In the genomic region with DNA sequence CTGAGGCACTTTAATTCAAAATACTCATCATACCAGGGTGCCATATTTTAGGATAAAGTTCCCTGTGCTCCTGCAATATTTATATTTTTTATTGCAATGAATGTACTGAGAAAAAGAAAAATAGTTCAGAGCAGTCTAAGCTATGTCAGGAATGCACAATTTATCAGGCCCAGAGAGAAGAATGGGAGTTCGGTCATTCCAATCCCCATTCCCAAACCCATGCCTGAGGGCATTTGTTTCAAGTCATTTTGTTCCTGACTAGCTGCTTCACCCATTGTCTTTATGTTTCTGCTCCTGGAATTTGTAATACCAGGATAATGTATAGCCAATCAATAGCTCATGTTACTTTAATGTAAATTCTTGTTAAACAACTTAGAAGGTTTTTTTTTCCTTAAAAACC, we compare ENCODE assay signal across 18 cellular contexts. TPM values are rescaled to one million over a fixed set of nuclear protein-coding genes. Genes with fewer than 3 reads are reported as not detected.
A peak's percentile ranks its signal among the peaks of the same experiment; 100 is the strongest.
DNase-seq lines count a peak whose midpoint lies in the region; ATAC-seq and TF ChIP-seq lines count a peak whose summit lies in the region.
"Had no signal": no experiment of that assay in that cellular context is flagged by ENCODE, and none has a peak within 500 bp of the region (broad histone marks: within the 10 kb centered on the region; RNA-seq: fewer than 3 reads in every experiment).

No MANE protein-coding gene starts in this region.

- H3K4me3 ChIP-seq in HAP-1 (no peak overlapping the region), neural progenitor cell (no peak overlapping the region)

- H3F3A ChIP-seq in neural progenitor cell (ENCODE audit: low read depth): no peaks in the 10 kb centered on the region

- no peak overlapping the region for H3K4me2 ChIP-seq in neural progenitor cell

- no peak overlapping the region for H3K4me3 Mint-ChIP-seq in neural progenitor cell
- H3K4me3 Mint-ChIP-seq: CD14-positive monocyte, IgD-negative memory B cell had no signal

- peaks cover 6% of the 10 kb centered on the region; the same call in 1 of the 2 replicates for H3K9me3 ChIP-seq in HAP-1
- H3K9me3 ChIP-seq in neural progenitor cell (ENCODE audit: low read depth): peaks cover 8% of the 10 kb centered on the region

- peaks cover 2% of the 10 kb centered on the region for H3K27me3 Mint-ChIP-seq in neural progenitor cell (ENCODE audit: insufficient read depth, low read depth)
- H3K27me3 Mint-ChIP-seq: IgD-negative memory B cell had no signal

- no peaks in the 10 kb centered on the region for H4K20me1 ChIP-seq in neural progenitor cell (ENCODE audit: low read depth)

- H3K36me3 Mint-ChIP-seq in neural progenitor cell: no peaks in the 10 kb centered on the region
- H3K36me3 Mint-ChIP-seq: CD14-positive monocyte had no signal

- H3K27ac ChIP-seq in neural progenitor cell: no peak overlapping the region
- H3K27ac ChIP-seq: RWPE1 had no signal

- no peak overlapping the region for H3K9ac ChIP-seq in neural progenitor cell

- H2AFZ ChIP-seq in neural progenitor cell (replicated peaks): no peak overlapping the region

- ATAC-seq in GM21619 (IDR thresholded peaks at IDR 0.05; ENCODE audit: unreplicated experiment): no peak

- H3K27ac Mint-ChIP-seq in neural progenitor cell: no peak overlapping the region
- H3K27ac Mint-ChIP-seq: CD14-positive monocyte, IgD-negative memory B cell had no signal

- DNase-seq in AG20443 (ENCODE audit: low spot score): peak; percentile 48
- peak; percentile 71 to 84 for DNase-seq in HAP-1 (ENCODE audit: low spot score in 2 of 2)
- peak; percentile 31 for DNase-seq in astrocyte of the hippocampus (ENCODE audit: low read depth, low spot score)
- peak; percentile 68 for DNase-seq in islet precursor cell
- no peak for DNase-seq in stimulated activated CD4-positive, alpha-beta T cell treated with anti-CD3 and anti-CD28 coated beads, Interleukin-4, amount 100 ng/mL, for 4 hours
- no peak for DNase-seq in stimulated activated CD4-positive, alpha-beta T cell treated with anti-CD3 and anti-CD28 coated beads, Interleukin-12 subunit alpha, Interleukin-12 subunit beta, amount 100 ng/mL, for 4 hours
- DNase-seq in neural progenitor cell (ENCODE audit: low spot score): no peak
- DNase-seq: COR-L47, DMS153, Kasumi-1, NCI-H1417, NCI-H2029, NCI-H2171, NCI-H446 treated with DMSO at 0.1 percent for 48 hours had no signal

- no peak for TF ChIP-seq CTCF in neural progenitor cell (IDR thresholded peaks at IDR 0.05)

- H3K36me3 ChIP-seq in HAP-1 (replicated peaks): no peaks in the 10 kb centered on the region
- H3K36me3 ChIP-seq in neural progenitor cell: peaks cover 6% of the 10 kb centered on the region

- H3K27me3 ChIP-seq in HAP-1 (ENCODE audit: low read depth): no peaks in the 10 kb centered on the region
- H3K27me3 ChIP-seq in neural progenitor cell: no peaks in the 10 kb centered on the region

- H3K4me1 Mint-ChIP-seq in neural progenitor cell: no peaks in the 10 kb centered on the region
- H3K4me1 Mint-ChIP-seq: IgD-negative memory B cell had no signal

- in situ Hi-C loops in HAP-1 (cut with MboI; ENCODE audit: low sequenced_read_pairs): no loop called here

- peaks cover 16% of the 10 kb centered on the region for H3K9me3 Mint-ChIP-seq in neural progenitor cell

- H3K4me1 ChIP-seq in HAP-1 (peaks cover 20% of the 10 kb centered on the region), neural progenitor cell (peaks cover 3% of the 10 kb centered on the region)

- no peaks in the 10 kb centered on the region for H3K79me2 ChIP-seq in neural progenitor cell (ENCODE audit: low read depth)

RNA-seq across cellular contexts. Expression of a gene that starts 24.4 kb away (rescaled TPM):
- total RNA-seq in neural progenitor cell (ENCODE audit: low replicate concordance): 0.31 and 2.7 TPM in 2 replicates

RNA-seq across cellular contexts. Expression of a gene that starts 35.7 kb away (rescaled TPM):
- 33.0 and 43.8 TPM in 2 replicates for total RNA-seq in neural progenitor cell (ENCODE audit: low replicate concordance)

Comparison
In these comparisons a context has a peak if more than half of its experiments do, and no peak if none do; other contexts are left out.
1. DNase-seq: peak in AG20443 (single experiment), HAP-1 (2 of 2), astrocyte of the hippocampus (single experiment) and islet precursor cell (single experiment); none in stimulated activated CD4-positive, alpha-beta T cell treated with anti-CD3 and anti-CD28 coated beads, Interleukin-4, amount 100 ng/mL, for 4 hours (0 of 2), stimulated activated CD4-positive, alpha-beta T cell treated with anti-CD3 and anti-CD28 coated beads, Interleukin-12 subunit alpha, Interleukin-12 subunit beta, amount 100 ng/mL, for 4 hours (single experiment) and neural progenitor cell (single experiment).